ENCODE assay signal across 16 cellular contexts in genomic region chr16:88983771-88984687, GRCh38. TPM values are rescaled to one million over a fixed set of nuclear protein-coding genes. Genes with fewer than 3 reads are reported as not detected.
DNase-seq lines count a peak whose midpoint lies in the region; ATAC-seq and TF ChIP-seq lines count a peak whose summit lies in the region.
"Had no signal": no experiment of that assay in that cellular context is flagged by ENCODE, and none has a peak within 500 bp of the region (broad histone marks: within the 10 kb centered on the region; RNA-seq: fewer than 3 reads in every experiment).

No MANE protein-coding gene starts in this region.

- POLR2A ChIA-PET in activated CD4-positive, alpha-beta memory T cell treated with anti-CD3 and anti-CD28 coated beads, Interleukin-2, amount 10 ng/mL, durations not matched to agents 7 days and 5 days (lab: Charles Lee) = no interaction called here

- H3K36me3 ChIP-seq in OCI-LY1 (ENCODE audit: insufficient read depth, low read length) = no peaks in the 10 kb centered on the region
- no peaks in the 10 kb centered on the region for H3K36me3 ChIP-seq in neural progenitor cell
- H3K36me3 ChIP-seq: SJSA1 had no signal

- no peaks in the 10 kb centered on the region for H3K9me2 ChIP-seq in OCI-LY1 (ENCODE audit: low read depth, low read length)

- H3K79me2 ChIP-seq in OCI-LY1 (ENCODE audit: insufficient read depth, low read length) (no peaks in the 10 kb centered on the region), neural progenitor cell (ENCODE audit: low read depth) (no peaks in the 10 kb centered on the region)

- H3K9me3 Mint-ChIP-seq in neural progenitor cell = no peaks in the 10 kb centered on the region
- no peaks in the 10 kb centered on the region for H3K9me3 Mint-ChIP-seq in activated CD4-positive, alpha-beta memory T cell treated with anti-CD3 and anti-CD28 coated beads, Interleukin-2, amount 10 ng/mL, durations not matched to agents 7 days and 5 days
- H3K9me3 Mint-ChIP-seq: central memory CD8-positive, alpha-beta T cell; HFFc6; natural killer cell treated with Interleukin-12 subunit alpha and Interleukin-12 subunit beta and Interleukin-15 and Interleukin-18, amount 100 ng/mL, for 72 hours had no signal

- H3K4me1 ChIP-seq in OCI-LY1 (ENCODE audit: insufficient read depth, low read length, severe bottlenecking) (peaks cover 88% of the 10 kb centered on the region), neural progenitor cell (no peaks in the 10 kb centered on the region)
- H3K4me1 ChIP-seq: psoas muscle, SJSA1 had no signal

- no peaks in the 10 kb centered on the region for H4K20me1 ChIP-seq in OCI-LY1 (ENCODE audit: insufficient read depth, low read length)
- H4K20me1 ChIP-seq in neural progenitor cell (ENCODE audit: low read depth) = no peaks in the 10 kb centered on the region

- peaks cover 4% of the 10 kb centered on the region for H3K4me1 Mint-ChIP-seq in neural progenitor cell
- no peaks in the 10 kb centered on the region for H3K4me1 Mint-ChIP-seq in activated CD4-positive, alpha-beta memory T cell treated with anti-CD3 and anti-CD28 coated beads, Interleukin-2, amount 10 ng/mL, durations not matched to agents 7 days and 5 days
- H3K4me1 Mint-ChIP-seq: central memory CD8-positive, alpha-beta T cell had no signal

- H3K9me3 ChIP-seq in OCI-LY1 (ENCODE audit: low read length) = no peaks in the 10 kb centered on the region
- H3K9me3 ChIP-seq in neural progenitor cell (ENCODE audit: low read depth) = no peaks in the 10 kb centered on the region
- H3K9me3 ChIP-seq: psoas muscle, SJSA1 had no signal

- peak overlapping the region; percentile 61 for H3K4me2 ChIP-seq in OCI-LY1 (ENCODE audit: low read length)
- no peak overlapping the region for H3K4me2 ChIP-seq in neural progenitor cell

- no peak for TF ChIP-seq CTCF in GM10266 (IDR thresholded peaks at IDR 0.05; ENCODE audit: control insufficient read depth, insufficient read depth, low read depth, missing control alignments)
- no peak for TF ChIP-seq CTCF in OCI-LY1 (IDR thresholded peaks at IDR 0.05; ENCODE audit: low read length)
- no peak for TF ChIP-seq CTCF in neural progenitor cell (IDR thresholded peaks at IDR 0.05)

- no peaks in the 10 kb centered on the region for H3K36me3 Mint-ChIP-seq in neural progenitor cell
- no peaks in the 10 kb centered on the region for H3K36me3 Mint-ChIP-seq in activated CD4-positive, alpha-beta memory T cell treated with anti-CD3 and anti-CD28 coated beads, Interleukin-2, amount 10 ng/mL, durations not matched to agents 7 days and 5 days (ENCODE audit: low read depth)
- H3K36me3 Mint-ChIP-seq: natural killer cell treated with Interleukin-12 subunit alpha and Interleukin-12 subunit beta and Interleukin-15 and Interleukin-18, amount 100 ng/mL, for 72 hours had no signal

- DNase-seq in GM10266 (ENCODE audit: extremely low spot score) = peak; percentile 77
- DNase-seq in neural progenitor cell (ENCODE audit: low spot score) = no peak
- DNase-seq in activated CD4-positive, alpha-beta memory T cell treated with anti-CD3 and anti-CD28 coated beads, Interleukin-2, amount 10 ng/mL, durations not matched to agents 7 days and 5 days = no peak
- DNase-seq in stimulated activated CD4-positive, alpha-beta T cell treated with anti-CD3 and anti-CD28 coated beads, Interleukin-12 subunit alpha, Interleukin-12 subunit beta, amount 100 ng/mL, for 4 hours = no peak
- no peak for DNase-seq in mesenteric fat pad (ENCODE audit: low spot score)
- DNase-seq: amniotic stem cell, foreskin fibroblast, HFFc6, NCI-H2227 treated with DMSO at 0.1 percent for 48 hours, psoas muscle had no signal

- H3K27ac ChIP-seq in OCI-LY1 (ENCODE audit: low read depth, low read length, poor library complexity, severe bottlenecking) = peak overlapping the region; percentile 99
- H3K27ac ChIP-seq in neural progenitor cell = no peak overlapping the region
- H3K27ac ChIP-seq: psoas muscle, SJSA1 had no signal

- H3K27ac Mint-ChIP-seq in neural progenitor cell = peak overlapping the region; percentile 53
- no peak overlapping the region for H3K27ac Mint-ChIP-seq in activated CD4-positive, alpha-beta memory T cell treated with anti-CD3 and anti-CD28 coated beads, Interleukin-2, amount 10 ng/mL, durations not matched to agents 7 days and 5 days
- H3K27ac Mint-ChIP-seq: HFFc6; natural killer cell treated with Interleukin-12 subunit alpha and Interleukin-12 subunit beta and Interleukin-15 and Interleukin-18, amount 100 ng/mL, for 72 hours had no signal

- peak overlapping the region; percentile 42 for H3K4me3 ChIP-seq in OCI-LY1 (ENCODE audit: low read depth, low read length, poor library complexity, severe bottlenecking)
- no peak overlapping the region for H3K4me3 ChIP-seq in neural progenitor cell
- H3K4me3 ChIP-seq: lung, psoas muscle, SJSA1 had no signal

- H3F3A ChIP-seq in OCI-LY1 (ENCODE audit: insufficient read depth, low read length) (no peaks in the 10 kb centered on the region), neural progenitor cell (ENCODE audit: low read depth) (peaks cover 5% of the 10 kb centered on the region)

- H3K9ac ChIP-seq in OCI-LY1 (ENCODE audit: low read length) = peak overlapping the region; percentile 86
- no peak overlapping the region for H3K9ac ChIP-seq in neural progenitor cell

- peak; percentile 50 for ATAC-seq in GM19035 (IDR thresholded peaks at IDR 0.05; ENCODE audit: unreplicated experiment)

- H3K27me3 Mint-ChIP-seq in neural progenitor cell (ENCODE audit: insufficient read depth, low read depth) = peaks cover 4% of the 10 kb centered on the region
- peaks cover 2% of the 10 kb centered on the region for H3K27me3 Mint-ChIP-seq in activated CD4-positive, alpha-beta memory T cell treated with anti-CD3 and anti-CD28 coated beads, Interleukin-2, amount 10 ng/mL, durations not matched to agents 7 days and 5 days

- no peak overlapping the region for H2AFZ ChIP-seq in OCI-LY1 (ENCODE audit: low read length)
- no peak overlapping the region for H2AFZ ChIP-seq in neural progenitor cell (replicated peaks)

- H3K27me3 ChIP-seq in OCI-LY1 (ENCODE audit: insufficient read depth, low read length) (no peaks in the 10 kb centered on the region), neural progenitor cell (no peaks in the 10 kb centered on the region)

- CTCF ChIA-PET in activated CD4-positive, alpha-beta memory T cell treated with anti-CD3 and anti-CD28 coated beads, Interleukin-2, amount 10 ng/mL, durations not matched to agents 7 days and 5 days (lab: Charles Lee) = no interaction called here

- no peak overlapping the region for H3K4me3 Mint-ChIP-seq in neural progenitor cell
- no peak overlapping the region for H3K4me3 Mint-ChIP-seq in activated CD4-positive, alpha-beta memory T cell treated with anti-CD3 and anti-CD28 coated beads, Interleukin-2, amount 10 ng/mL, durations not matched to agents 7 days and 5 days
- H3K4me3 Mint-ChIP-seq: central memory CD8-positive, alpha-beta T cell; HFFc6; natural killer cell treated with Interleukin-12 subunit alpha and Interleukin-12 subunit beta and Interleukin-15 and Interleukin-18, amount 100 ng/mL, for 72 hours had no signal

RNA-seq across cellular contexts. Expression of gene CBFA2T3, which starts 7.0 kb away (rescaled TPM):
- 0.15 and 0.22 TPM in 2 replicates for total RNA-seq in neural progenitor cell (ENCODE audit: low replicate concordance)
- total RNA-seq in activated CD4-positive, alpha-beta memory T cell treated with anti-CD3 and anti-CD28 coated beads, Interleukin-2, amount 10 ng/mL, durations not matched to agents 7 days and 5 days = not detected
- 8.5 TPM for total RNA-seq in mesenteric fat pad
- total RNA-seq: HFFc6, SJSA1 had no signal
